Comparison of ENCODE assay signal across 8 cellular contexts in genomic region chr1:219173758-219174671, GRCh38. TPM values are rescaled to one million over a fixed set of nuclear protein-coding genes. Genes with fewer than 3 reads are reported as not detected.
A peak's percentile ranks its signal among the peaks of the same experiment; 100 is the strongest.
DNase-seq lines count a peak whose midpoint lies in the region; ATAC-seq and TF ChIP-seq lines count a peak whose summit lies in the region.

Gene LYPLAL1, plus strand, starts transcription at chr1:219173878. Its CDS starts 13 bp downstream, at chr1:219173891.

- no peaks in the 10 kb centered on the region for H3K27me3 Mint-ChIP-seq in IgD-negative memory B cell
- no peaks in the 10 kb centered on the region for H3K27me3 Mint-ChIP-seq in activated T-cell treated with anti-CD3 and anti-CD28 coated beads, Interleukin-2, amount 50 U/mL, for 4 hours (ENCODE audit: low read depth)

- H3K9me3 Mint-ChIP-seq in IgD-negative memory B cell: no peaks in the 10 kb centered on the region
- no peaks in the 10 kb centered on the region for H3K9me3 Mint-ChIP-seq in activated T-cell treated with anti-CD3 and anti-CD28 coated beads, Interleukin-2, amount 50 U/mL, for 4 hours

- intact Hi-C loops in Panc1 (cut with micrococcal nuclease; ENCODE audit: unreplicated experiment): no loop called here

- CTCF ChIA-PET in Panc1 (lab: Charles Lee): interaction anchor here (0.6 to 0.7 kb wide), 2 partner anchors 185 to 373 kb away, joined by 3 read pairs; no protein-coding TSS in a partner anchor

- no peaks in the 10 kb centered on the region for H3K27me3 ChIP-seq in Panc1 (ENCODE audit: control insufficient read depth, insufficient read depth, low read length)
- no peaks in the 10 kb centered on the region for H3K27me3 ChIP-seq in muscle layer of duodenum (ENCODE audit: low read depth, low read length)

- H3K9me3 ChIP-seq in Panc1 (ENCODE audit: control insufficient read depth, insufficient read depth, low read depth, low read length) (no peaks in the 10 kb centered on the region), muscle layer of duodenum (ENCODE audit: control insufficient read depth in 1 of 2, low read length in 2 of 2) (no peaks in the 10 kb centered on the region)

- H3K4me3 Mint-ChIP-seq in IgD-negative memory B cell: peak within 1 kb of the TSS; percentile 86 to 98 (median 96)
- H3K4me3 Mint-ChIP-seq in activated T-cell treated with anti-CD3 and anti-CD28 coated beads, Interleukin-2, amount 50 U/mL, for 4 hours: peak within 1 kb of the TSS; percentile 94

- H3K4me1 ChIP-seq in Panc1 (ENCODE audit: control insufficient read depth, insufficient read depth, low read length) (peaks cover 15% of the 10 kb centered on the region; the same call in 1 of the 2 replicates), muscle layer of duodenum (ENCODE audit: control insufficient read depth in 1 of 2, insufficient read depth in 2 of 2, low read length in 2 of 2) (peaks cover 7 to 8% of the 10 kb centered on the region in 2 donors)

- BruUV-seq in Panc1 (replicated peaks; lab: Mats Ljungman, UMichigan): no TSS peak

- H3K4me3 ChIP-seq in Panc1 (ENCODE audit: low read depth in 2 of 2, low read length in 2 of 2) (peak within 1 kb of the TSS; percentile 74 to 88), muscle layer of duodenum (ENCODE audit: low read depth in 1 of 2, low read length in 2 of 2) (peak within 1 kb of the TSS; percentile 75 to 76)

- H3K36me3 Mint-ChIP-seq in IgD-negative memory B cell: peaks cover 3% of the 10 kb centered on the region
- peaks cover 1% of the 10 kb centered on the region for H3K36me3 Mint-ChIP-seq in activated T-cell treated with anti-CD3 and anti-CD28 coated beads, Interleukin-2, amount 50 U/mL, for 4 hours (ENCODE audit: insufficient read depth)

- H3K27ac ChIP-seq in Panc1 (ENCODE audit: low read length) (peak within 1 kb of the TSS; percentile 91), muscle layer of duodenum (ENCODE audit: low read length) (peak within 1 kb of the TSS; percentile 83)

- POLR2A ChIA-PET in Panc1 (lab: Charles Lee): no interaction called here

- peak within 1 kb of the TSS; percentile 97 to 98 (median 97) for H3K27ac Mint-ChIP-seq in IgD-negative memory B cell

- H3K36me3 ChIP-seq in Panc1 (ENCODE audit: control insufficient read depth, insufficient read depth, low read length) (peaks cover 7% of the 10 kb centered on the region), muscle layer of duodenum (ENCODE audit: control insufficient read depth in 1 of 2, insufficient read depth in 2 of 2, low read length in 2 of 2) (no peaks in the 10 kb centered on the region)

- ATAC-seq in GM21576 (IDR thresholded peaks at IDR 0.05; ENCODE audit: unreplicated experiment): peak; percentile 55
- ATAC-seq in Panc1: peak; percentile 97
- ATAC-seq in activated T-cell treated with anti-CD3 and anti-CD28 coated beads, Interleukin-2, amount 50 U/mL, for 4 hours: peak; percentile 93 to 95
- ATAC-seq in esophagus mucosa: peak; percentile 92

- peaks cover 22 to 41% (median 29%) of the 10 kb centered on the region in 3 donors for H3K4me1 Mint-ChIP-seq in IgD-negative memory B cell
- H3K4me1 Mint-ChIP-seq in activated T-cell treated with anti-CD3 and anti-CD28 coated beads, Interleukin-2, amount 50 U/mL, for 4 hours (ENCODE audit: low read depth): peaks cover 42% of the 10 kb centered on the region

- DNase-seq in DMS53 treated with DMSO at 0.1 percent for 48 hours (lab: John Stamatoyannopoulos, UW; ENCODE audit: unreplicated experiment) (peak; percentile 91), Panc1 (ENCODE audit: low read depth, low spot score) (peak; percentile 55)
- peak; percentile 82 for DNase-seq in activated T-cell treated with anti-CD3 and anti-CD28 coated beads, Interleukin-2, amount 50 U/mL, for 4 hours
- peak; percentile 74 for DNase-seq in stimulated activated CD8-positive, alpha-beta memory T cell treated with anti-CD3 and anti-CD28 coated beads, Interleukin-7, amount 100 ng/mL, for 24 hours (ENCODE audit: low read depth)

- in situ Hi-C loops in Panc1 (cut with HindIII; ENCODE audit: low pct_unique_long_range_greater_than_20kb, low sequenced_read_pairs): no loop called here

- TF ChIP-seq CTCF in Panc1 (IDR thresholded peaks at IDR 0.05): no peak

RNA-seq across cellular contexts. Expression of gene LYPLAL1, which starts in this region (rescaled TPM):
- polyA plus RNA-seq in IgD-negative memory B cell: 157 TPM
- total RNA-seq in Panc1 (2021; ENCODE audit: unreplicated experiment) (41.3 TPM), esophagus mucosa (26.7 TPM)
- 30.2 TPM for polyA plus RNA-seq in Panc1 (2012; ENCODE audit: insufficient read length)
- 10 to 100 TPM; 14.8 to 18.5 (median 16.9) TPM for total RNA-seq in activated T-cell treated with anti-CD3 and anti-CD28 coated beads, Interleukin-2, amount 50 U/mL, for 4 hours

Comparison
In these comparisons a context has a peak if more than half of its experiments do, and no peak if none do; other contexts are left out.
1. Peak in every context shown above with its lines: DNase-seq, ATAC-seq, H3K4me3 ChIP-seq and H3K27ac ChIP-seq.